ENCODE assay signal across 3 cellular contexts in genomic region chr9:130519927-130520326, GRCh38.
A peak's percentile ranks its signal among the peaks of the same experiment; 100 is the strongest.
TF ChIP-seq lines count a peak whose summit lies in the region.

No MANE protein-coding gene starts in this region.

TF ChIP-seq in SK-N-SH, 30 proteins besides CTCF, POLR2A, EP300 and RAD21:
- no peak for TF ChIP-seq MAX (IDR thresholded peaks at IDR 0.05; ENCODE audit: low read depth)
- TF ChIP-seq FOSL2 (IDR thresholded peaks at IDR 0.05; ENCODE audit: borderline replicate concordance, low read depth), result no peak
- TF ChIP-seq GABPA (IDR thresholded peaks at IDR 0.05; ENCODE audit: low read depth), result no peak
- no peak for TF ChIP-seq EZH2phosphoT487 (IDR thresholded peaks at IDR 0.05; ENCODE audit: borderline replicate concordance, low read depth)
- TF ChIP-seq TAF1 (IDR thresholded peaks at IDR 0.05; ENCODE audit: borderline replicate concordance, low read depth, low read length), result no peak
- no peak for TF ChIP-seq USF2 (IDR thresholded peaks at IDR 0.05; ENCODE audit: borderline replicate concordance, low read depth, low read length)
- TF ChIP-seq GATA2 (CRISPR knock-in tag; IDR thresholded peaks at IDR 0.05), result no peak
- TF ChIP-seq MXI1 (IDR thresholded peaks at IDR 0.05; ENCODE audit: low read depth, low read length), result no peak
- no peak for TF ChIP-seq YY1 (IDR thresholded peaks at IDR 0.05; ENCODE audit: low read depth)
- no peak for TF ChIP-seq NRF1 (IDR thresholded peaks at IDR 0.05; ENCODE audit: low read depth, low read length)

TF ChIP-seq in SK-N-SH treated with all-trans-retinoic acid at 6 μM for 48 hours, 23 proteins besides CTCF, POLR2A, EP300 and RAD21:
- TF ChIP-seq ISL1 (CRISPR knock-in tag; IDR thresholded peaks at IDR 0.05) (no peak), PPARA (CRISPR knock-in tag; IDR thresholded peaks at IDR 0.05; ENCODE audit: borderline replicate concordance) (no peak), RARB (CRISPR knock-in tag; IDR thresholded peaks at IDR 0.05) (no peak), GLIS3 (CRISPR knock-in tag; IDR thresholded peaks at IDR 0.05) (no peak), TCF4 (CRISPR knock-in tag; IDR thresholded peaks at IDR 0.05; ENCODE audit: borderline replicate concordance) (no peak), POU6F1 (CRISPR knock-in tag; IDR thresholded peaks at IDR 0.05; ENCODE audit: borderline replicate concordance, low read depth) (no peak), ZNF70 (CRISPR knock-in tag; IDR thresholded peaks at IDR 0.05) (no peak), BACH2 (CRISPR knock-in tag; IDR thresholded peaks at IDR 0.05; ENCODE audit: borderline replicate concordance) (no peak), TSHZ2 (CRISPR knock-in tag; IDR thresholded peaks at IDR 0.05) (no peak), CSRNP3 (CRISPR knock-in tag; IDR thresholded peaks at IDR 0.05) (no peak), ZNF8 (CRISPR knock-in tag; IDR thresholded peaks at IDR 0.05) (no peak), ESRRG (CRISPR knock-in tag; IDR thresholded peaks at IDR 0.05) (no peak)
TF ChIP-seq in SK-N-SH treated with all-trans-retinoic acid at 6 μM for 48 hours: peak in this region for 0.

TF ChIP-seq in K562, 482 proteins besides CTCF, POLR2A, EP300 and RAD21:
- no peak for TF ChIP-seq ZNF274 (IDR thresholded peaks at IDR 0.05; ENCODE audit: borderline replicate concordance, low read depth, low read length)
- peak; percentile 56 for TF ChIP-seq ZFP36 (IDR thresholded peaks at IDR 0.05; ENCODE audit: low read depth, low read length, partially characterized antibody)
- TF ChIP-seq PHB2 (IDR thresholded peaks at IDR 0.05; ENCODE audit: low read depth), result no peak
- peak; percentile 32 for TF ChIP-seq RBM25 (IDR thresholded peaks at IDR 0.05; ENCODE audit: low read depth, low read length, severe bottlenecking)
